8 cellular contexts compared by ENCODE assay signal in the genomic region with DNA sequence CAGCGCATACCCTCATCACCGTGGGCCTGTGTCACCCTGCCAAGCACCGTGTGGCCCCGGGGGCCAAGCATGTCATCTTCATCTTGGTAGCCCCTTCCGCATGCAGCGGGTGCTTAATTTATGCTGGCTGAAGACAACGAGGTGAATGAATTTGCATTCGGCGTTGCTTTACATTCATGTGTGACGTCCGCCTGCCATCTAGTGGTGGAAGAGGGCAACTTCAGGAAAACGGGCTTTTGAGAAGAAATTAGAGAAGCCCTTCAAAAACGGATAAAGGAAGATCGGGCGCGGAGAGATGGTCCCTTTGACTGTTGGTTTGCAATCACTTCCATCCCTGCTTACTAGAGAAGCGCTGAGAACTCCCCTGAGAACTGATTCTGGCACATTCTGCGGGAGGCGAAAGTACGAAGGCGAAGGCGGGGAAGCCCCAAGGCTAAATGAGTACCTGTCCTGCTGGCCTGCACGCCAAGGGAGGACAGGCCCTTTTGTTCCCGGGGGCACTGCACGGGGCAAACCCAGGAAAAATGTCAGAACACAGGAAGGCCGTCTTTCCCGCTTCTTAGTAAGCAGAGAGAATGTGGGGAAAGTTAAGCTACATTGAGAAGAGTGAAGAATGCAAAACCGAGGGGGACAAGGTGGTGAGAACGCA.
DNase-seq lines count a peak whose midpoint lies in the region; TF ChIP-seq lines count a peak whose summit lies in the region.

No MANE protein-coding gene starts in this region.

- H3K9me2 ChIP-seq in OCI-LY1 (ENCODE audit: low read depth, low read length), result no peaks in the 10 kb centered on the region
- no peaks in the 10 kb centered on the region for H3K9me2 ChIP-seq in neural cell (ENCODE audit: insufficient read depth, low read length)

- no peak overlapping the region for H2AFZ ChIP-seq in OCI-LY1 (ENCODE audit: low read length)
- H2AFZ ChIP-seq in neural cell (ENCODE audit: low read depth, low read length), result no peak overlapping the region

- no peaks in the 10 kb centered on the region for H4K20me1 ChIP-seq in BLaER1
- H4K20me1 ChIP-seq in OCI-LY1 (ENCODE audit: insufficient read depth, low read length), result no peaks in the 10 kb centered on the region
- H4K20me1 ChIP-seq in neural cell (ENCODE audit: insufficient read depth), result no peaks in the 10 kb centered on the region

- no peaks in the 10 kb centered on the region for H3K79me2 ChIP-seq in OCI-LY1 (ENCODE audit: insufficient read depth, low read length)
- no peaks in the 10 kb centered on the region for H3K79me2 ChIP-seq in neural cell (replicated peaks; ENCODE audit: insufficient read depth, low read length)

- H3K36me3 ChIP-seq in BLaER1 (0 out of 2 replicates have a peak, but pooled peaks cover under 1% of the 10 kb centered on the region), OCI-LY1 (ENCODE audit: insufficient read depth, low read length) (no peaks in the 10 kb centered on the region; the same call in 1 of the 2 replicates), neural cell (ENCODE audit: insufficient read depth, low read length) (no peaks in the 10 kb centered on the region)

- H3K4me2 ChIP-seq in BLaER1 (peak overlapping the region; percentile 83), OCI-LY1 (ENCODE audit: low read length) (no peak overlapping the region), neural cell (ENCODE audit: low read length) (no peak overlapping the region)

- H3F3A ChIP-seq in OCI-LY1 (ENCODE audit: insufficient read depth, low read length), result no peaks in the 10 kb centered on the region
- H3F3A ChIP-seq in neural cell (ENCODE audit: insufficient read depth, low read length, poor library complexity, severe bottlenecking), result no peaks in the 10 kb centered on the region

- TF ChIP-seq CTCF in OCI-LY1 (IDR thresholded peaks at IDR 0.05; ENCODE audit: low read length) (peak; percentile 86), neural cell (IDR thresholded peaks at IDR 0.05; ENCODE audit: poor library complexity, severe bottlenecking) (peak; percentile 95)

- H3K27me3 ChIP-seq in BLaER1, result no peaks in the 10 kb centered on the region
- no peaks in the 10 kb centered on the region for H3K27me3 ChIP-seq in OCI-LY1 (ENCODE audit: insufficient read depth, low read length)
- no peaks in the 10 kb centered on the region for H3K27me3 ChIP-seq in neural cell (ENCODE audit: insufficient read depth, low read depth, low read length)

- H3K4me3 ChIP-seq in BLaER1, result no peak overlapping the region
- no peak overlapping the region for H3K4me3 ChIP-seq in OCI-LY1 (ENCODE audit: low read depth, low read length, poor library complexity, severe bottlenecking)
- H3K4me3 ChIP-seq in neural cell (ENCODE audit: low read length), result no peak overlapping the region

- H3K9me3 ChIP-seq in BLaER1 (no peaks in the 10 kb centered on the region; the same call in 1 of the 2 replicates), OCI-LY1 (ENCODE audit: low read length) (0 out of 2 replicates have a peak, but pooled peaks cover 3% of the 10 kb centered on the region), neural cell (ENCODE audit: low read length) (peaks cover 3% of the 10 kb centered on the region)

- TF ChIP-seq EP300 in Ishikawa (IDR thresholded peaks at IDR 0.05; ENCODE audit: borderline replicate concordance) (no peak), neural cell (conservative IDR thresholded peaks at IDR 0.05; ENCODE audit: poor library complexity, severe bottlenecking) (no peak)

- H3K9ac ChIP-seq in BLaER1, result no peak overlapping the region
- H3K9ac ChIP-seq in OCI-LY1 (ENCODE audit: low read length), result no peak overlapping the region
- no peak overlapping the region for H3K9ac ChIP-seq in neural cell (ENCODE audit: low read length)

- H3K27ac ChIP-seq in BLaER1, result no peak overlapping the region
- no peak overlapping the region for H3K27ac ChIP-seq in OCI-LY1 (ENCODE audit: low read depth, low read length, poor library complexity, severe bottlenecking)
- no peak overlapping the region for H3K27ac ChIP-seq in neural cell (ENCODE audit: low read length)

- DNase-seq in GM19240 (ENCODE audit: insufficient read length, low spot score), result peak; percentile 33
- DNase-seq in activated T-cell treated with anti-CD3 and anti-CD28 coated beads for 48 hours (ENCODE audit: low read depth), result peak; percentile 47
- peak; percentile 48 for DNase-seq in fibroblast of gingiva (ENCODE audit: low read depth)
- DNase-seq in stromal cell of bone marrow (ENCODE audit: low read depth), result peak; percentile 33

- H3K4me1 ChIP-seq in BLaER1 (peaks cover 28% of the 10 kb centered on the region), OCI-LY1 (ENCODE audit: insufficient read depth, low read length, severe bottlenecking) (no peaks in the 10 kb centered on the region)

- TF ChIP-seq RAD21 in Ishikawa (IDR thresholded peaks at IDR 0.05; ENCODE audit: low read depth) (peak; percentile 96), neural cell (conservative IDR thresholded peaks at IDR 0.05) (peak; percentile 97)

TF ChIP-seq in Ishikawa, 13 proteins besides CTCF, POLR2A, EP300 and RAD21:
- TF ChIP-seq NFIC (IDR thresholded peaks at IDR 0.05), result no peak
- TF ChIP-seq, protein P1, sequence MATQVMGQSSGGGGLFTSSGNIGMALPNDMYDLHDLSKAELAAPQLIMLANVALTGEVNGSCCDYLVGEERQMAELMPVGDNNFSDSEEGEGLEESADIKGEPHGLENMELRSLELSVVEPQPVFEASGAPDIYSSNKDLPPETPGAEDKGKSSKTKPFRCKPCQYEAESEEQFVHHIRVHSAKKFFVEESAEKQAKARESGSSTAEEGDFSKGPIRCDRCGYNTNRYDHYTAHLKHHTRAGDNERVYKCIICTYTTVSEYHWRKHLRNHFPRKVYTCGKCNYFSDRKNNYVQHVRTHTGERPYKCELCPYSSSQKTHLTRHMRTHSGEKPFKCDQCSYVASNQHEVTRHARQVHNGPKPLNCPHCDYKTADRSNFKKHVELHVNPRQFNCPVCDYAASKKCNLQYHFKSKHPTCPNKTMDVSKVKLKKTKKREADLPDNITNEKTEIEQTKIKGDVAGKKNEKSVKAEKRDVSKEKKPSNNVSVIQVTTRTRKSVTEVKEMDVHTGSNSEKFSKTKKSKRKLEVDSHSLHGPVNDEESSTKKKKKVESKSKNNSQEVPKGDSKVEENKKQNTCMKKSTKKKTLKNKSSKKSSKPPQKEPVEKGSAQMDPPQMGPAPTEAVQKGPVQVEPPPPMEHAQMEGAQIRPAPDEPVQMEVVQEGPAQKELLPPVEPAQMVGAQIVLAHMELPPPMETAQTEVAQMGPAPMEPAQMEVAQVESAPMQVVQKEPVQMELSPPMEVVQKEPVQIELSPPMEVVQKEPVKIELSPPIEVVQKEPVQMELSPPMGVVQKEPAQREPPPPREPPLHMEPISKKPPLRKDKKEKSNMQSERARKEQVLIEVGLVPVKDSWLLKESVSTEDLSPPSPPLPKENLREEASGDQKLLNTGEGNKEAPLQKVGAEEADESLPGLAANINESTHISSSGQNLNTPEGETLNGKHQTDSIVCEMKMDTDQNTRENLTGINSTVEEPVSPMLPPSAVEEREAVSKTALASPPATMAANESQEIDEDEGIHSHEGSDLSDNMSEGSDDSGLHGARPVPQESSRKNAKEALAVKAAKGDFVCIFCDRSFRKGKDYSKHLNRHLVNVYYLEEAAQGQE (IDR thresholded peaks at IDR 0.05; ENCODE audit: low read depth), result no peak
- TF ChIP-seq TCF12 (IDR thresholded peaks at IDR 0.05; ENCODE audit: low read depth), result no peak
- no peak for TF ChIP-seq ZBTB7A (IDR thresholded peaks at IDR 0.05; ENCODE audit: low read depth)
- TF ChIP-seq EGR1 (IDR thresholded peaks at IDR 0.05), result no peak

TF ChIP-seq in neural cell, 6 proteins besides CTCF, POLR2A, EP300 and RAD21:
- TF ChIP-seq, protein P1 (IDR thresholded peaks at IDR 0.05; ENCODE audit: borderline replicate concordance), result no peak
- TF ChIP-seq SMC3 (conservative IDR thresholded peaks at IDR 0.05; ENCODE audit: poor library complexity), result peak; percentile 96
